In the genomic region with DNA sequence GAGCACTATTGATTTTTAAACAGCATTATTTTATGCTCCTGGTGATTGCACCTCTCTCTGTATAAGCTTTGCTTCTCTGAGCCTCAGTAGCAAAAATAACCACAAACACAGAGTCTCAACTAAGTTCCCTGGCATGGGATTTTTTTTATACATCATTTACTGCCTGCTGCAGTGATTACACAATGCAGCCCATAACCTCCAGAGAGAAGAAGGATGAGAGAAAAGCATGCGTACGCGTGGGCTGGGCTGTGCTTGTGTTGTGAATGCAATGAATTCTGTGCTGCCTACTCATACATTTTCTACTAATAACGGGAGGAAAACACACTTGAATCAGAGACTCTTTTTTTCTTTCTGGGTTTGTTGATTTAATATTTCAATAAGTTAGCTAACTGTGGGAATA, we compare ENCODE assay signal across 19 cellular contexts.
"Had no signal": no experiment of that assay in that cellular context is flagged by ENCODE, and none has a peak within 500 bp of the region (broad histone marks: within the 10 kb centered on the region; RNA-seq: fewer than 3 reads in every experiment).

No MANE protein-coding gene starts in this region.

- DNase-seq: activated CD4-positive, alpha-beta T cell treated with anti-CD3 and anti-CD28 coated beads for 36 hours; activated CD4-positive, alpha-beta T cell treated with anti-CD3 and anti-CD28 coated beads, Interleukin-2, amount 50 U/mL, for 48 hours; activated CD8-positive, alpha-beta memory T cell treated with anti-CD3 and anti-CD28 coated beads, Interleukin-2, amount 50 U/mL, for 48 hours; activated effector memory CD4-positive, alpha-beta T cell treated with Interleukin-2 at 50 U/mL for 16 hours; activated naive CD4-positive, alpha-beta T cell treated with anti-CD3 and anti-CD28 coated beads for 36 hours; activated naive CD8-positive, alpha-beta T cell treated with anti-CD3 and anti-CD28 coated beads, Interleukin-2, amount 10 ng/mL, durations not matched to agents 7 days and 5 days; activated T-cell treated with anti-CD3 and anti-CD28 coated beads, Interleukin-2, amount 50 U/mL, for 48 hours; effector CD4-positive, alpha-beta T cell; glutamatergic neuron; left ventricle myocardium superior; mammary epithelial cell; sigmoid colon; spleen; stimulated activated CD4-positive, alpha-beta T cell treated with anti-CD3 and anti-CD28 coated beads, Interleukin-4, amount 100 ng/mL, for 24 hours; stimulated activated naive CD4-positive, alpha-beta T cell treated with Interleukin-2 at 50 U/mL for 16 hours; T-helper 9 cell; thyroid gland; upper lobe of right lung had no signal

- H2AFZ ChIP-seq: hepatocyte had no signal

- H3K4me1 ChIP-seq: sigmoid colon, spleen, thyroid gland, upper lobe of right lung had no signal

- H3K4me2 ChIP-seq: hepatocyte had no signal

- H3K36me3 ChIP-seq: sigmoid colon, spleen, thyroid gland, upper lobe of right lung had no signal

- H3K9me3 ChIP-seq: sigmoid colon, spleen, thyroid gland, upper lobe of right lung had no signal

- H3K27me3 ChIP-seq: hepatocyte, sigmoid colon, spleen, thyroid gland, upper lobe of right lung had no signal

- H3K27ac ChIP-seq: hepatocyte, sigmoid colon, spleen, thyroid gland, upper lobe of right lung had no signal

- ATAC-seq: activated CD4-positive, alpha-beta T cell treated with anti-CD3 and anti-CD28 coated beads for 36 hours; left ventricle myocardium superior; upper lobe of right lung had no signal

- H3K79me2 ChIP-seq: hepatocyte had no signal

- H3K4me3 ChIP-seq: hepatocyte, sigmoid colon, spleen, thyroid gland, upper lobe of right lung had no signal
